Comparison of ENCODE assay signal across 5 cellular contexts in genomic region chr9:62711317-62711716, GRCh38.
DNase-seq lines count a peak whose midpoint lies in the region; ATAC-seq, FAIRE-seq and TF ChIP-seq lines count a peak whose summit lies in the region.
"Not testable (repeated sequence)": the region's sequence is repeated elsewhere in the genome, so short reads cannot be mapped to it uniquely, and the experiment has no call there.

No MANE protein-coding gene starts in this region.

- not testable (repeated sequence) for TF ChIP-seq POLR2A in spleen (IDR thresholded peaks at IDR 0.05)

- H3K9ac ChIP-seq in kidney (ENCODE audit: low read length in 2 of 2): not testable (repeated sequence)

- peak; percentile 1 for DNase-seq in activated naive CD4-positive, alpha-beta T cell treated with anti-CD3 and anti-CD28 coated beads, Interleukin-2, amount 50 U/mL, for 16 hours
- DNase-seq in Right ventricle myocardium superior (peak; percentile 17), kidney (peak; percentile 26), posterior vena cava (ENCODE audit: low spot score) (peak; percentile 2), spleen (peak; percentile 25)

- not testable (repeated sequence) for H3K27me3 ChIP-seq in spleen (replicated peaks in 1 of 7)

- 91 to 97% (median 92%) methylated on average over 9 to 20 of the region's 28 CpGs; no CpG with 5 or more reads in 2 of the 5 donors for WGBS in spleen, 5 donors

- H3K27ac ChIP-seq in kidney (ENCODE audit: low read depth in 2 of 2, low read length in 2 of 2); spleen: not testable (repeated sequence)

- not testable (repeated sequence) for FAIRE-seq in kidney (lab: Jason Lieb, UNC)

- intact Hi-C loops in Right ventricle myocardium superior (cut with DNase I); kidney (cut with DNase I); posterior vena cava (cut with DNase I); spleen (cut with DNase I; ENCODE audit: low total_unique reads): not testable (repeated sequence)

- ATAC-seq in Right ventricle myocardium superior (ENCODE audit: poor library complexity): not testable (repeated sequence)

- not testable (repeated sequence) for H3K4me1 ChIP-seq in kidney (ENCODE audit: control insufficient read depth in 1 of 2, insufficient read depth in 1 of 2, low read depth in 1 of 2, low read length in 2 of 2); spleen

- not testable (repeated sequence) for H3K4me3 ChIP-seq in kidney (ENCODE audit: low read length in 2 of 2); spleen

- not testable (repeated sequence) for H3K36me3 ChIP-seq in kidney (ENCODE audit: control insufficient read depth in 1 of 2, insufficient read depth in 2 of 2, low read length in 2 of 2); spleen

- not testable (repeated sequence) for TF ChIP-seq CTCF in kidney (IDR thresholded peaks at IDR 0.05; ENCODE audit: borderline replicate concordance, extremely low read depth, insufficient read depth); spleen (IDR thresholded peaks at IDR 0.05 in 8 of 11, conservative IDR thresholded peaks at IDR 0.05 in 3 of 11)

- not testable (repeated sequence) for H3K9me3 ChIP-seq in kidney (ENCODE audit: control insufficient read depth in 1 of 2, low read length in 2 of 2); spleen
